Comparison of ENCODE assay signal across 9 cellular contexts in the genomic region with DNA sequence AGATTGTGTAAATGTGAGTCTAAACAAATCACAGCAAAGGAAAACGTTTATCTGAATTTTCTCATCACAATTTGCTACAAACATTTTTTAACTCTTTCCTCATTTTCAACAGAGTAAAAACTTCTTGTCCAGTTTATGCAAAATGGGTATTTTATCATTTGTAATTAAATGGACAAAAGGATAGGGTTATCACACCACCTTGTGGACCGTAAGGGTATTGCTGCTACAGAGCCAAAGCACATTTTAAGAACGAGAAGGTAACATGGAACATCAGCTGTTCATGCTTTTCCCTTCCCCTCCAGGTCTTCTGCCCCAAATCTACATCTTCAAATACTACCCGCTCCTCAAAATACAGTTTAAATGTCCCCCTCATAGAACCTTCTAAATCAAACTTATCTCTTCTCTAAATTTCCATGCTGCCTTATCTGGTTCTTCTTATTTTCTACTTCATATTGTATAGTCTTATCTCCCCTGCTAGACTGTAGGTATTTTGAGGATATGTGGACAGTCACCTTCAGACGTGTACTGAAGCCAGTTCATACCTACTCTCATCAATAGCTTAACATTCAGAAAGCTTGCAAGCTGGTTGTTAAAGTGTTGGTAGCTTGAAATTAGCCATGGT. TPM values are rescaled to one million over a fixed set of nuclear protein-coding genes. Genes with fewer than 3 reads are reported as not detected.
DNase-seq lines count a peak whose midpoint lies in the region; ATAC-seq and TF ChIP-seq lines count a peak whose summit lies in the region.
"Had no signal": no experiment of that assay in that cellular context is flagged by ENCODE, and none has a peak within 500 bp of the region (broad histone marks: within the 10 kb centered on the region; RNA-seq: fewer than 3 reads in every experiment).

No MANE protein-coding gene starts in this region.

- H3K27me3 Mint-ChIP-seq in activated CD8-positive, alpha-beta memory T cell treated with anti-CD3 and anti-CD28 coated beads, Interleukin-2, amount 10 ng/mL, durations not matched to agents 7 days and 5 days = peaks cover 3% of the 10 kb centered on the region
- peaks cover 0 to 3% of the 10 kb centered on the region in 2 donors for H3K27me3 Mint-ChIP-seq in natural killer cell (ENCODE audit: low read depth in 2 of 2)

- H3K36me3 Mint-ChIP-seq in activated CD8-positive, alpha-beta memory T cell treated with anti-CD3 and anti-CD28 coated beads, Interleukin-2, amount 10 ng/mL, durations not matched to agents 7 days and 5 days = no peaks in the 10 kb centered on the region
- no peaks in the 10 kb centered on the region for H3K36me3 Mint-ChIP-seq in natural killer cell
- H3K36me3 Mint-ChIP-seq: stimulated activated effector memory CD8-positive, alpha-beta T cell treated with anti-CD3 and anti-CD28 coated beads, Interleukin-12 subunit alpha, Interleukin-12 subunit beta, amount 100 ng/mL, for 72 hours had no signal

- intact Hi-C loops in natural killer cell (cut with micrococcal nuclease) = loop anchor here (1.0 kb wide), 1 partner anchor 1090 kb away; no protein-coding TSS in a partner anchor

- peak; percentile 66 for ATAC-seq in activated CD8-positive, alpha-beta memory T cell treated with anti-CD3 and anti-CD28 coated beads, Interleukin-2, amount 10 ng/mL, durations not matched to agents 7 days and 5 days
- ATAC-seq in GM21367 (IDR thresholded peaks at IDR 0.05; ENCODE audit: unreplicated experiment) (peak; percentile 84), natural killer cell (peak; percentile 71 to 81 (median 78))
- ATAC-seq: stimulated activated effector memory CD8-positive, alpha-beta T cell treated with anti-CD3 and anti-CD28 coated beads, Interleukin-12 subunit alpha, Interleukin-12 subunit beta, amount 100 ng/mL, for 72 hours had no signal

- H3K4me3 ChIP-seq in epithelial cell of esophagus (ENCODE audit: low read length) = no peak overlapping the region

- H3K27ac Mint-ChIP-seq in activated CD8-positive, alpha-beta memory T cell treated with anti-CD3 and anti-CD28 coated beads, Interleukin-2, amount 10 ng/mL, durations not matched to agents 7 days and 5 days = no peak overlapping the region
- no peak overlapping the region for H3K27ac Mint-ChIP-seq in natural killer cell
- H3K27ac Mint-ChIP-seq: stimulated activated effector memory CD8-positive, alpha-beta T cell treated with anti-CD3 and anti-CD28 coated beads, Interleukin-12 subunit alpha, Interleukin-12 subunit beta, amount 100 ng/mL, for 72 hours had no signal

- no peaks in the 10 kb centered on the region for H3K9me3 Mint-ChIP-seq in activated CD8-positive, alpha-beta memory T cell treated with anti-CD3 and anti-CD28 coated beads, Interleukin-2, amount 10 ng/mL, durations not matched to agents 7 days and 5 days (ENCODE audit: low read depth)
- H3K9me3 Mint-ChIP-seq in natural killer cell = no peaks in the 10 kb centered on the region
- H3K9me3 Mint-ChIP-seq: stimulated activated effector memory CD8-positive, alpha-beta T cell treated with anti-CD3 and anti-CD28 coated beads, Interleukin-12 subunit alpha, Interleukin-12 subunit beta, amount 100 ng/mL, for 72 hours had no signal

- H3K4me1 Mint-ChIP-seq in activated CD8-positive, alpha-beta memory T cell treated with anti-CD3 and anti-CD28 coated beads, Interleukin-2, amount 10 ng/mL, durations not matched to agents 7 days and 5 days = peaks cover 5% of the 10 kb centered on the region
- H3K4me1 Mint-ChIP-seq in natural killer cell = peaks cover 0 to 6% of the 10 kb centered on the region in 2 donors
- H3K4me1 Mint-ChIP-seq: stimulated activated effector memory CD8-positive, alpha-beta T cell treated with anti-CD3 and anti-CD28 coated beads, Interleukin-12 subunit alpha, Interleukin-12 subunit beta, amount 100 ng/mL, for 72 hours had no signal

- CTCF ChIA-PET in activated CD8-positive, alpha-beta memory T cell treated with anti-CD3 and anti-CD28 coated beads, Interleukin-2, amount 10 ng/mL, durations not matched to agents 7 days and 5 days (lab: Charles Lee) = interaction anchor here (0.9 to 2.1 kb wide), 6 partner anchors 9 to 1096 kb away, joined by 3 to 5 read pairs (median 4); no protein-coding TSS in a partner anchor

- H3K4me3 Mint-ChIP-seq in activated CD8-positive, alpha-beta memory T cell treated with anti-CD3 and anti-CD28 coated beads, Interleukin-2, amount 10 ng/mL, durations not matched to agents 7 days and 5 days = no peak overlapping the region
- no peak overlapping the region for H3K4me3 Mint-ChIP-seq in natural killer cell
- H3K4me3 Mint-ChIP-seq: stimulated activated effector memory CD8-positive, alpha-beta T cell treated with anti-CD3 and anti-CD28 coated beads, Interleukin-12 subunit alpha, Interleukin-12 subunit beta, amount 100 ng/mL, for 72 hours had no signal

- TF ChIP-seq CTCF in epithelial cell of esophagus (IDR thresholded peaks at IDR 0.05; ENCODE audit: insufficient read depth, low read depth, low read length, missing control alignments) (peak; percentile 90), natural killer cell (IDR thresholded peaks at IDR 0.05) (peak; percentile 90)

- no peak for DNase-seq in activated CD8-positive, alpha-beta memory T cell treated with anti-CD3 and anti-CD28 coated beads, Interleukin-2, amount 10 ng/mL, durations not matched to agents 7 days and 5 days
- no peak for DNase-seq in activated CD8-positive, alpha-beta memory T cell treated with anti-CD3 and anti-CD28 coated beads for 24 hours
- peak; percentile 38 for DNase-seq in HT1080 (ENCODE audit: low read depth)
- DNase-seq in SW480 (ENCODE audit: low spot score) = peak; percentile 25
- peak; percentile 53 for DNase-seq in epithelial cell of esophagus (ENCODE audit: low read depth)
- no peak for DNase-seq in natural killer cell
- no peak for DNase-seq in NCI-H146 treated with DMSO at 0.1 percent for 48 hours (lab: John Stamatoyannopoulos, UW; ENCODE audit: unreplicated experiment)

RNA-seq across cellular contexts. Expression of a gene that starts 12.8 kb away (rescaled TPM):
- 10 to 100 TPM; 10.0 to 12.6 TPM for total RNA-seq in activated CD8-positive, alpha-beta memory T cell treated with anti-CD3 and anti-CD28 coated beads, Interleukin-2, amount 10 ng/mL, durations not matched to agents 7 days and 5 days
- total RNA-seq in HT1080 (2014; rRNA removed; shearing (Covaris generic)) = 13.7 and 14.8 TPM in 2 replicates
- polyA plus RNA-seq in HT1080 (2015; cell fraction: cytosol; rRNA removed) = 7.6 and 8.7 TPM in 2 replicates
- 10.3 and 13.5 TPM in 2 replicates for polyA plus RNA-seq in HT1080 (2015; cell fraction: nucleus; rRNA removed)
- 1 to 10 TPM; 4.8 to 9.3 (median 6.4) TPM for total RNA-seq in natural killer cell

Comparison
In these comparisons a context has a peak if more than half of its experiments do, and no peak if none do; other contexts are left out.
1. DNase-seq: peak in HT1080 (single experiment), SW480 (single experiment) and epithelial cell of esophagus (single experiment); none in activated CD8-positive, alpha-beta memory T cell treated with anti-CD3 and anti-CD28 coated beads, Interleukin-2, amount 10 ng/mL, durations not matched to agents 7 days and 5 days (single experiment), activated CD8-positive, alpha-beta memory T cell treated with anti-CD3 and anti-CD28 coated beads for 24 hours (single experiment), natural killer cell (single experiment) and NCI-H146 treated with DMSO at 0.1 percent for 48 hours (single experiment).
2. Peak in every context shown above with its lines, with median percentiles within 50 percentile points of each other: ATAC-seq.